15 cellular contexts compared by ENCODE assay signal in the genomic region with DNA sequence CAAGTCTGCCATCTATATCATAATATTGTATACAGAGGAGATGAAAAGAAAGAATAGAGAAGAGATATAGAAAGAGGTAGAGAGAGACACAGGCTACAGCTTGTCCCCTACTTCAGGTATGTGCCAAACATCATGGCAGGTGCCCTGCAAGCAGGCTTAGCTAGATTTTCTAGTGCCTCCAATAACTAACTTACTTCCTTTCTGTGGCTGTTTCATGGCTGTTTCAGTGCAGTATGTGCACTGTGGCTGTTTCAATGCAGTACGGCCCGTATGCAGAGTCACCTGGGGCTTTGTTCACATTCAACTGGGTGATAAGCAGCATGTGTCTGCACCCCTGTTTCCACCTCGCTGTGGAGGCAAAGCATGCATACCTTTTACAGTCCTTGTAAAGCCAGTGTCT.
"Had no signal": no experiment of that assay in that cellular context is flagged by ENCODE, and none has a peak within 500 bp of the region (broad histone marks: within the 10 kb centered on the region; RNA-seq: fewer than 3 reads in every experiment).

No MANE protein-coding gene starts in this region.

- H3K27me3 ChIP-seq: hepatocyte, ovary, right atrium auricular region, sigmoid colon, testis had no signal

- FAIRE-seq: colon had no signal

- H3K27me3 Mint-ChIP-seq: dendritic cell treated with granulocyte-macrophage colony-stimulating factor and Interleukin-4, amounts not matched to agents 40 ng/mL and 50 ng/mL, for 4 days; stimulated activated naive B cell treated with anti-CD40 and anti-IgM and Interleukin-4, amounts not matched to agents 10 μg/mL and 1 μg/mL and 100 μg/mL, for 72 hours had no signal

- H3K27ac Mint-ChIP-seq: dendritic cell treated with granulocyte-macrophage colony-stimulating factor and Interleukin-4, amounts not matched to agents 40 ng/mL and 50 ng/mL, for 4 days; naive thymus-derived CD8-positive, alpha-beta T cell; stimulated activated naive B cell treated with anti-CD40 and anti-IgM and Interleukin-4, amounts not matched to agents 10 μg/mL and 1 μg/mL and 100 μg/mL, for 72 hours; stimulated activated naive CD8-positive, alpha-beta T cell treated with anti-CD3 and anti-CD28 coated beads, Interleukin-15, amount 100 ng/mL, for 72 hours had no signal

- H3K4me3 ChIP-seq: hepatocyte, mucosa of descending colon, ovary, right atrium auricular region, sigmoid colon, skin epidermis, testis had no signal

- ATAC-seq: mucosa of descending colon; naive thymus-derived CD8-positive, alpha-beta T cell; stimulated activated naive B cell treated with anti-CD40 and anti-IgM and Interleukin-4, amounts not matched to agents 10 μg/mL and 1 μg/mL and 100 μg/mL, for 72 hours had no signal

- H3K4me2 ChIP-seq: hepatocyte had no signal

- H3K9me3 ChIP-seq: ovary, sigmoid colon, testis had no signal

- H3K36me3 ChIP-seq: ovary, right atrium auricular region, sigmoid colon had no signal

- H3K4me3 Mint-ChIP-seq: dendritic cell treated with granulocyte-macrophage colony-stimulating factor and Interleukin-4, amounts not matched to agents 40 ng/mL and 50 ng/mL, for 4 days; naive thymus-derived CD8-positive, alpha-beta T cell; neural crest cell; stimulated activated naive B cell treated with anti-CD40 and anti-IgM and Interleukin-4, amounts not matched to agents 10 μg/mL and 1 μg/mL and 100 μg/mL, for 72 hours; stimulated activated naive CD8-positive, alpha-beta T cell treated with anti-CD3 and anti-CD28 coated beads, Interleukin-15, amount 100 ng/mL, for 72 hours had no signal

- H3K4me1 Mint-ChIP-seq: naive thymus-derived CD8-positive, alpha-beta T cell; stimulated activated naive B cell treated with anti-CD40 and anti-IgM and Interleukin-4, amounts not matched to agents 10 μg/mL and 1 μg/mL and 100 μg/mL, for 72 hours; stimulated activated naive CD8-positive, alpha-beta T cell treated with anti-CD3 and anti-CD28 coated beads, Interleukin-15, amount 100 ng/mL, for 72 hours had no signal

- H2AFZ ChIP-seq: hepatocyte had no signal

- H3K79me2 ChIP-seq: hepatocyte had no signal

- DNase-seq: mucosa of descending colon; naive thymus-derived CD8-positive, alpha-beta T cell; ovary; sigmoid colon; stimulated activated CD4-positive, alpha-beta T cell treated with anti-CD3 and anti-CD28 coated beads, Interleukin-2, amount 100 ng/mL, for 24 hours; stimulated activated CD4-positive, alpha-beta T cell treated with anti-CD3 and anti-CD28 coated beads, Interleukin-4, amount 100 ng/mL, for 4 hours; stimulated activated naive B cell treated with anti-CD40 and anti-IgM and Interleukin-4, amounts not matched to agents 10 μg/mL and 1 μg/mL and 100 μg/mL, for 72 hours; stimulated activated naive CD8-positive, alpha-beta T cell treated with anti-CD3 and anti-CD28 coated beads, Interleukin-15, amount 100 ng/mL, for 72 hours; testis had no signal

- H3K4me1 ChIP-seq: right atrium auricular region, sigmoid colon, testis had no signal

- H3K27ac ChIP-seq: hepatocyte, ovary, right atrium auricular region, sigmoid colon, testis had no signal
